In genomic region chr7:110868458-110868857, GRCh38 we compare ENCODE assay signal across 17 cellular contexts.
DNase-seq lines count a peak whose midpoint lies in the region; ATAC-seq and TF ChIP-seq lines count a peak whose summit lies in the region.
"Had no signal": no experiment of that assay in that cellular context is flagged by ENCODE, and none has a peak within 500 bp of the region (broad histone marks: within the 10 kb centered on the region; RNA-seq: fewer than 3 reads in every experiment).

No MANE protein-coding gene starts in this region.

- H3K4me1 Mint-ChIP-seq in HFFc6 (ENCODE audit: low read depth) = peaks cover 7% of the 10 kb centered on the region; the same call in 1 of the 2 replicates
- no peaks in the 10 kb centered on the region for H3K4me1 Mint-ChIP-seq in endodermal cell

- H3K18ac ChIP-seq in mesenchymal stem cell (ENCODE audit: low read depth in 1 of 2, low read length in 2 of 2) = no peak overlapping the region

- H2BK15ac ChIP-seq in mesenchymal stem cell (ENCODE audit: low read depth, poor library complexity, severe bottlenecking) = no peak overlapping the region

- H3K9me3 ChIP-seq in adipocyte (ENCODE audit: control insufficient read depth, low read length) = peaks cover 6% of the 10 kb centered on the region
- H3K9me3 ChIP-seq in endodermal cell (ENCODE audit: control insufficient read depth, low read length) = no peaks in the 10 kb centered on the region
- H3K9me3 ChIP-seq in mesenchymal stem cell (ENCODE audit: control insufficient read depth, low read length) = peaks cover 6% of the 10 kb centered on the region
- H3K9me3 ChIP-seq in smooth muscle cell (replicated peaks; ENCODE audit: low read depth) = no peaks in the 10 kb centered on the region

- H4K8ac ChIP-seq in mesenchymal stem cell (ENCODE audit: low read length) = no peak overlapping the region

- H3K36me3 Mint-ChIP-seq in HFFc6 (ENCODE audit: low read depth) = peaks cover 14% of the 10 kb centered on the region
- no peaks in the 10 kb centered on the region for H3K36me3 Mint-ChIP-seq in endodermal cell (ENCODE audit: low read depth)

- H2AFZ ChIP-seq in mesenchymal stem cell (ENCODE audit: low read depth, low read length) (no peak overlapping the region), smooth muscle cell (ENCODE audit: low read depth) (no peak overlapping the region)

- no peaks in the 10 kb centered on the region for H4K20me1 ChIP-seq in smooth muscle cell (ENCODE audit: low read depth)

- no peak overlapping the region for H3K14ac ChIP-seq in mesenchymal stem cell (ENCODE audit: low read length in 2 of 2)

- no peak overlapping the region for H2BK5ac ChIP-seq in mesenchymal stem cell (ENCODE audit: low read depth, low read length, poor library complexity, severe bottlenecking)

- H3F3A ChIP-seq in smooth muscle cell (ENCODE audit: low read depth) = no peaks in the 10 kb centered on the region

- no peak overlapping the region for H4K91ac ChIP-seq in mesenchymal stem cell (ENCODE audit: low read length)

- H3K27me3 ChIP-seq in adipocyte (replicated peaks; ENCODE audit: control insufficient read depth, insufficient read depth, low read length) = no peaks in the 10 kb centered on the region
- no peaks in the 10 kb centered on the region for H3K27me3 ChIP-seq in endodermal cell (ENCODE audit: control insufficient read depth, insufficient read depth, low read length, poor library complexity, severe bottlenecking)
- no peaks in the 10 kb centered on the region for H3K27me3 ChIP-seq in mesenchymal stem cell (ENCODE audit: control insufficient read depth in 1 of 2, insufficient read depth in 1 of 2, low read length in 2 of 2)
- H3K27me3 ChIP-seq in smooth muscle cell (ENCODE audit: low read depth) = no peaks in the 10 kb centered on the region

- ATAC-seq in GM18511 (IDR thresholded peaks at IDR 0.05; ENCODE audit: unreplicated experiment) (no peak), HG02623 (IDR thresholded peaks at IDR 0.05; ENCODE audit: unreplicated experiment) (no peak)
- ATAC-seq: PC-3 had no signal

- no peaks in the 10 kb centered on the region for H3K79me2 ChIP-seq in smooth muscle cell (ENCODE audit: low read depth)

- H3K4ac ChIP-seq in mesenchymal stem cell (ENCODE audit: low read depth in 1 of 2, low read length in 2 of 2) = no peak overlapping the region

- H3K4me3 ChIP-seq in adipocyte (ENCODE audit: low read length) (no peak overlapping the region), endodermal cell (ENCODE audit: low read length) (no peak overlapping the region), mesenchymal stem cell (ENCODE audit: insufficient read depth in 1 of 2, low read depth in 1 of 2, low read length in 2 of 2) (no peak overlapping the region), smooth muscle cell (no peak overlapping the region)

- H3K9me3 Mint-ChIP-seq in HFFc6 (0 out of 2 replicates have a peak, but pooled peaks cover 4% of the 10 kb centered on the region), endodermal cell (no peaks in the 10 kb centered on the region)

- H3K27me3 Mint-ChIP-seq in HFFc6 (ENCODE audit: insufficient read depth) = no peaks in the 10 kb centered on the region
- no peaks in the 10 kb centered on the region for H3K27me3 Mint-ChIP-seq in endodermal cell (ENCODE audit: insufficient read depth)

- DNase-seq in HFFc6 (peak; percentile 23), adipocyte (ENCODE audit: low read depth) (peak; percentile 51), endodermal cell (no peak), mesenchymal stem cell (peak; percentile 3), smooth muscle cell (lab: John Stamatoyannopoulos, UW; ENCODE audit: unreplicated experiment) (no peak), HT-29 (ENCODE audit: low spot score) (no peak)
- DNase-seq: C1 segment of cervical spinal cord, NCI-H1417 treated with DMSO at 0.1 percent for 48 hours, NCI-H187 treated with DMSO at 0.1 percent for 48 hours, NCI-H2171, NCI-H774, PC-3, RPMI8226, SHP77 treated with DMSO at 0.1 percent for 48 hours had no signal

- no peak overlapping the region for H2BK12ac ChIP-seq in mesenchymal stem cell (ENCODE audit: low read length in 2 of 2)

- H3K79me1 ChIP-seq in mesenchymal stem cell (replicated peaks; ENCODE audit: low read length, poor library complexity, severe bottlenecking) = no peaks in the 10 kb centered on the region

- H3K4me1 ChIP-seq in adipocyte (ENCODE audit: control insufficient read depth, insufficient read depth, low read length) = no peaks in the 10 kb centered on the region
- no peaks in the 10 kb centered on the region for H3K4me1 ChIP-seq in endodermal cell (ENCODE audit: control insufficient read depth, insufficient read depth, low read length)
- no peaks in the 10 kb centered on the region for H3K4me1 ChIP-seq in mesenchymal stem cell (ENCODE audit: control insufficient read depth, insufficient read depth, low read depth, low read length)
- no peaks in the 10 kb centered on the region for H3K4me1 ChIP-seq in smooth muscle cell (ENCODE audit: low read depth)

- no peak overlapping the region for H2BK120ac ChIP-seq in mesenchymal stem cell (ENCODE audit: low read depth, low read length)

- TF ChIP-seq CTCF in HFFc6 (IDR thresholded peaks at IDR 0.05) = no peak
- TF ChIP-seq CTCF in endodermal cell (conservative IDR thresholded peaks at IDR 0.05) = no peak
- no peak for TF ChIP-seq CTCF in smooth muscle cell (IDR thresholded peaks at IDR 0.05; ENCODE audit: borderline replicate concordance, insufficient read depth, poor library complexity, severe bottlenecking)

- no peak overlapping the region for H3K27ac Mint-ChIP-seq in HFFc6
- no peak overlapping the region for H3K27ac Mint-ChIP-seq in endodermal cell

- H3K4me3 Mint-ChIP-seq in HFFc6 (no peak overlapping the region), endodermal cell (no peak overlapping the region)

- H3K36me3 ChIP-seq in adipocyte (ENCODE audit: control insufficient read depth, insufficient read depth, low read length, severe bottlenecking) (no peaks in the 10 kb centered on the region), endodermal cell (ENCODE audit: control insufficient read depth, insufficient read depth, low read length) (no peaks in the 10 kb centered on the region), mesenchymal stem cell (ENCODE audit: control insufficient read depth in 1 of 2, insufficient read depth in 2 of 2, low read depth in 1 of 2, low read length in 2 of 2) (no peaks in the 10 kb centered on the region), smooth muscle cell (ENCODE audit: low read depth) (no peaks in the 10 kb centered on the region)

- H3K9ac ChIP-seq in adipocyte (ENCODE audit: low read length) (no peak overlapping the region), endodermal cell (ENCODE audit: extremely low read depth, low read length, poor library complexity, severe bottlenecking) (no peak overlapping the region), mesenchymal stem cell (ENCODE audit: low read length) (no peak overlapping the region), smooth muscle cell (ENCODE audit: low read depth) (no peak overlapping the region)
- H3K9ac ChIP-seq: KMS-11 had no signal

- peak overlapping the region; percentile 55 for H3K27ac ChIP-seq in endodermal cell (ENCODE audit: low read depth, low read length)
- H3K27ac ChIP-seq in mesenchymal stem cell (ENCODE audit: low read length, poor library complexity, severe bottlenecking) = no peak overlapping the region
- H3K27ac ChIP-seq in smooth muscle cell (ENCODE audit: low read depth) = no peak overlapping the region
- H3K27ac ChIP-seq: KMS-11 had no signal

- H2AK5ac ChIP-seq in mesenchymal stem cell (ENCODE audit: low read length, severe bottlenecking) = no peak overlapping the region

- H3K23ac ChIP-seq in mesenchymal stem cell (ENCODE audit: low read length in 2 of 2) = no peak overlapping the region

- H3K4me2 ChIP-seq in mesenchymal stem cell (ENCODE audit: low read length, poor library complexity, severe bottlenecking) = no peak overlapping the region
- no peak overlapping the region for H3K4me2 ChIP-seq in smooth muscle cell
- H3K4me2 ChIP-seq: KMS-11 had no signal

Comparison
In these comparisons a context has a peak if more than half of its experiments do, and no peak if none do; other contexts are left out.
1. DNase-seq: peak in HFFc6 (single experiment), adipocyte (single experiment) and mesenchymal stem cell (single experiment); none in endodermal cell (single experiment), smooth muscle cell (single experiment) and HT-29 (single experiment).